Comparison of ENCODE assay signal across 15 cellular contexts in genomic region chr13:95955255-95955654, GRCh38.
DNase-seq lines count a peak whose midpoint lies in the region; ATAC-seq lines count a peak whose summit lies in the region.
"Had no signal": no experiment of that assay in that cellular context is flagged by ENCODE, and none has a peak within 500 bp of the region (broad histone marks: within the 10 kb centered on the region; RNA-seq: fewer than 3 reads in every experiment).

No MANE protein-coding gene starts in this region.

- peak; percentile 82 for ATAC-seq in GM18511 (IDR thresholded peaks at IDR 0.05; ENCODE audit: unreplicated experiment)
- peak; percentile 77 for ATAC-seq in GM19467 (IDR thresholded peaks at IDR 0.05; ENCODE audit: unreplicated experiment)
- ATAC-seq in HG02870 (IDR thresholded peaks at IDR 0.05; ENCODE audit: unreplicated experiment), result peak; percentile 78
- ATAC-seq in HG03521 (IDR thresholded peaks at IDR 0.05; ENCODE audit: unreplicated experiment), result peak; percentile 82
- ATAC-seq in activated CD8-positive, alpha-beta memory T cell treated with anti-CD3 and anti-CD28 coated beads, Interleukin-2, amount 10 ng/mL, durations not matched to agents 7 days and 5 days, result no peak
- ATAC-seq: HCT116; stimulated activated naive CD8-positive, alpha-beta T cell treated with anti-CD3 and anti-CD28 coated beads, Interleukin-15, Interleukin-2, amounts not matched to agents 100 U/mL and 50 U/mL, for 24 hours had no signal

- H3K27me3 Mint-ChIP-seq in activated CD8-positive, alpha-beta memory T cell treated with anti-CD3 and anti-CD28 coated beads, Interleukin-2, amount 10 ng/mL, durations not matched to agents 7 days and 5 days, result no peaks in the 10 kb centered on the region

- H3K36me3 Mint-ChIP-seq in activated CD8-positive, alpha-beta memory T cell treated with anti-CD3 and anti-CD28 coated beads, Interleukin-2, amount 10 ng/mL, durations not matched to agents 7 days and 5 days, result no peaks in the 10 kb centered on the region

- no peak overlapping the region for H3K4me3 ChIP-seq in effector memory CD4-positive, alpha-beta T cell (ENCODE audit: insufficient read depth, low read depth, low read length, poor library complexity, severe bottlenecking)

- no peak overlapping the region for H3K4me3 Mint-ChIP-seq in activated CD8-positive, alpha-beta memory T cell treated with anti-CD3 and anti-CD28 coated beads, Interleukin-2, amount 10 ng/mL, durations not matched to agents 7 days and 5 days

- DNase-seq in COLO668 (lab: John Stamatoyannopoulos, UW; ENCODE audit: unreplicated experiment), result no peak
- no peak for DNase-seq in effector memory CD4-positive, alpha-beta T cell
- DNase-seq in activated CD8-positive, alpha-beta memory T cell treated with anti-CD3 and anti-CD28 coated beads, Interleukin-2, amount 10 ng/mL, durations not matched to agents 7 days and 5 days, result no peak
- no peak for DNase-seq in stimulated activated CD4-positive, alpha-beta T cell treated with anti-CD3 and anti-CD28 coated beads, Interleukin-2, amount 100 ng/mL, for 48 hours
- DNase-seq: activated gamma-delta T cell treated with Interleukin-2 at 50 U/mL for 16 hours; DMS 273 treated with DMSO at 0.1 percent for 48 hours; glutamatergic neuron; NCI-H524; stimulated activated CD4-positive, alpha-beta T cell treated with anti-CD3 and anti-CD28 coated beads, Interleukin-4, amount 100 ng/mL, for 24 hours; stimulated activated naive CD8-positive, alpha-beta T cell treated with anti-CD3 and anti-CD28 coated beads, Interleukin-15, Interleukin-2, amounts not matched to agents 100 U/mL and 50 U/mL, for 24 hours had no signal

- H3K27ac ChIP-seq in effector memory CD4-positive, alpha-beta T cell (ENCODE audit: insufficient read depth, low read length, poor library complexity, severe bottlenecking), result no peak overlapping the region

- H3K36me3 ChIP-seq in effector memory CD4-positive, alpha-beta T cell (ENCODE audit: control insufficient read depth, insufficient read depth, low read length), result no peaks in the 10 kb centered on the region

- H3K27me3 ChIP-seq in effector memory CD4-positive, alpha-beta T cell (replicated peaks; ENCODE audit: control insufficient read depth, insufficient read depth, low read length, poor library complexity, severe bottlenecking), result no peaks in the 10 kb centered on the region

- no peak overlapping the region for H3K27ac Mint-ChIP-seq in activated CD8-positive, alpha-beta memory T cell treated with anti-CD3 and anti-CD28 coated beads, Interleukin-2, amount 10 ng/mL, durations not matched to agents 7 days and 5 days

- peaks cover 8% of the 10 kb centered on the region for H3K9me3 Mint-ChIP-seq in activated CD8-positive, alpha-beta memory T cell treated with anti-CD3 and anti-CD28 coated beads, Interleukin-2, amount 10 ng/mL, durations not matched to agents 7 days and 5 days (ENCODE audit: low read depth)

- no peaks in the 10 kb centered on the region for H3K4me1 Mint-ChIP-seq in activated CD8-positive, alpha-beta memory T cell treated with anti-CD3 and anti-CD28 coated beads, Interleukin-2, amount 10 ng/mL, durations not matched to agents 7 days and 5 days

- peaks cover 3% of the 10 kb centered on the region for H3K9me3 ChIP-seq in effector memory CD4-positive, alpha-beta T cell (ENCODE audit: control insufficient read depth, low read length)

- no peaks in the 10 kb centered on the region for H3K4me1 ChIP-seq in effector memory CD4-positive, alpha-beta T cell (ENCODE audit: control insufficient read depth, insufficient read depth, low read length, poor library complexity, severe bottlenecking)

- CTCF ChIA-PET in activated CD8-positive, alpha-beta memory T cell treated with anti-CD3 and anti-CD28 coated beads, Interleukin-2, amount 10 ng/mL, durations not matched to agents 7 days and 5 days (lab: Charles Lee), result no interaction called here
